Comparison of ENCODE assay signal across 26 cellular contexts in genomic region chr13:59488436-59488835, GRCh38.
"Had no signal": no experiment of that assay in that cellular context is flagged by ENCODE, and none has a peak within 500 bp of the region (broad histone marks: within the 10 kb centered on the region; RNA-seq: fewer than 3 reads in every experiment).

No MANE protein-coding gene starts in this region.

- H3K4me3 ChIP-seq: adrenal gland, Peyer's patch had no signal

- H3K4me1 ChIP-seq: adrenal gland, Peyer's patch had no signal

- H3K9me3 ChIP-seq: adrenal gland, Peyer's patch had no signal

- H3K36me3 ChIP-seq: adrenal gland, Peyer's patch had no signal

- H3K27ac ChIP-seq: adrenal gland, Peyer's patch had no signal

- DNase-seq: activated CD4-positive, alpha-beta T cell treated with anti-CD3 and anti-CD28 coated beads, Interleukin-2, amount 10 ng/mL, durations not matched to agents 7 days and 5 days; activated CD4-positive, alpha-beta T cell treated with anti-CD3 and anti-CD28 coated beads, Interleukin-2, amount 50 U/mL, for 48 hours; activated CD8-positive, alpha-beta T cell treated with anti-CD3 and anti-CD28 coated beads, Interleukin-2, amount 10 ng/mL, durations not matched to agents 7 days and 5 days; activated gamma-delta T cell treated with Interleukin-2 at 50 U/mL for 16 hours; activated naive CD4-positive, alpha-beta T cell treated with anti-CD3 and anti-CD28 coated beads for 36 hours; activated T-cell treated with anti-CD3 and anti-CD28 coated beads for 4 hours; activated T-cell treated with anti-CD3 and anti-CD28 coated beads, Interleukin-2, amount 50 U/mL, for 4 hours; adrenal gland; anterior cingulate cortex; caudate nucleus; cerebellar nuclear complex; Kasumi-1; KG1; NCI-H1048; NCI-H1105 treated with DMSO at 0.1 percent for 48 hours; NCI-H1436; NCI-H1694; NCI-H1930; NCI-H2081 treated with DMSO at 0.1 percent for 48 hours; NCI-H345; NCI-H524 treated with DMSO at 0.1 percent for 48 hours; Peyer's patch; RPMI8226; SIG-M5; T-cell; T-helper 17 cell had no signal

- H3K27me3 ChIP-seq: adrenal gland, Peyer's patch had no signal
